In the genomic region with DNA sequence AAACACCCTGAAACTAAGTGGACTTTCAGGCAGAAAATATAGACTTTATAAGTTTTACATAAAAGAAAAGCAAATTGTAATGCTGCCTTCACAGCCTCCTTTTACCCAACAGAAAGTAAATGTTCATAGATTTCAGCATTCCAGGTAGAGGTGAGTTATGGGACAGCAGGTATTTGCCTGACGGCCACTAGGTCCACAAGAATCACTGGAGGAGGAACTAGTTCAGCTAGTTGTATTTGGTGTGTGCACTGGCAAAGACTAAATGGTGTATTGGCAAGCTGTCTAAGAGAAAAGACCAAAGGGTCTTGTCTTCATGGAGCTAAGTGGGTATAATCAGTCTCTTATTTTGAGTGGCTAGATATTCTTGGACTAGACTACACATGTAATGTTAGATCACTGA, we compare ENCODE assay signal across 16 cellular contexts. TPM values are rescaled to one million over a fixed set of nuclear protein-coding genes. Genes with fewer than 3 reads are reported as not detected.
DNase-seq lines count a peak whose midpoint lies in the region; TF ChIP-seq lines count a peak whose summit lies in the region.
"Had no signal": no experiment of that assay in that cellular context is flagged by ENCODE, and none has a peak within 500 bp of the region (broad histone marks: within the 10 kb centered on the region; RNA-seq: fewer than 3 reads in every experiment).

No MANE protein-coding gene starts in this region.

- H3K4ac ChIP-seq in trophoblast cell (ENCODE audit: low read depth, low read length) = no peak overlapping the region

- no peak overlapping the region for H4K91ac ChIP-seq in trophoblast cell (ENCODE audit: low read depth, low read length)

- no peak overlapping the region for H2AFZ ChIP-seq in trophoblast cell (ENCODE audit: insufficient read depth, low read length, poor library complexity)

- H3K27me3 ChIP-seq in trophoblast cell (ENCODE audit: insufficient read depth, low read length) = no peaks in the 10 kb centered on the region
- H3K27me3 ChIP-seq: BLaER1 had no signal

- DNase-seq in SIG-M5 treated with dmso at 0.1 percent for 504 hours (lab: John Stamatoyannopoulos, UW; ENCODE audit: unreplicated experiment) (peak; percentile 9), SIG-M5 (lab: John Stamatoyannopoulos, UW) (no peak), epithelial cell of esophagus (ENCODE audit: low read depth) (peak; percentile 10), trophoblast cell (peak; percentile 24 to 69), NCI-H2227 (lab: John Stamatoyannopoulos, UW; ENCODE audit: unreplicated experiment) (no peak), NCI-H345 treated with DMSO at 0.1 percent for 48 hours (lab: John Stamatoyannopoulos, UW; ENCODE audit: unreplicated experiment) (no peak)
- DNase-seq in stimulated activated naive CD4-positive, alpha-beta T cell (lab: John Stamatoyannopoulos, UW) = no peak
- DNase-seq: 8988T; CD4-positive, alpha-beta memory T cell; DMS153; DMS79; GDM1; GOT3; H7; HFFc6 had no signal

- no peaks in the 10 kb centered on the region for H3K79me2 ChIP-seq in trophoblast cell (ENCODE audit: control insufficient read depth, insufficient read depth, low read length, poor library complexity)

- H3K4me2 ChIP-seq in trophoblast cell (ENCODE audit: low read length) = no peak overlapping the region
- H3K4me2 ChIP-seq: BLaER1 had no signal

- WGBS in trophoblast cell (ENCODE audit: extremely low coverage, insufficient coverage, insufficient read length) = no CpG with 5 or more reads among the region's 1 CpG

- H2BK120ac ChIP-seq in trophoblast cell (ENCODE audit: insufficient read depth, low read length, poor library complexity) = no peak overlapping the region

- no peaks in the 10 kb centered on the region for H3K4me1 ChIP-seq in trophoblast cell (ENCODE audit: control insufficient read depth in 1 of 2, insufficient read depth in 2 of 2, low read length in 2 of 2)
- H3K4me1 ChIP-seq: BLaER1 had no signal

- H3K9me3 ChIP-seq in trophoblast cell (ENCODE audit: insufficient read depth, low read depth, low read length) = no peaks in the 10 kb centered on the region

- H3K4me3 ChIP-seq in epithelial cell of esophagus (ENCODE audit: low read length) = no peak overlapping the region
- no peak overlapping the region for H3K4me3 ChIP-seq in trophoblast cell (ENCODE audit: low read depth, low read length)
- H3K4me3 ChIP-seq: BLaER1 had no signal

- H2BK5ac ChIP-seq in trophoblast cell (ENCODE audit: low read depth, low read length, poor library complexity) = no peak overlapping the region

- H4K8ac ChIP-seq in trophoblast cell (ENCODE audit: low read depth, low read length) = no peak overlapping the region

- no peak overlapping the region for H2BK12ac ChIP-seq in trophoblast cell (ENCODE audit: low read length)

- H4K12ac ChIP-seq in trophoblast cell (ENCODE audit: low read depth, low read length) = no peak overlapping the region

- H3K36me3 ChIP-seq in trophoblast cell (ENCODE audit: control insufficient read depth in 1 of 2, insufficient read depth in 2 of 2, low read length in 2 of 2) = no peaks in the 10 kb centered on the region

- no peaks in the 10 kb centered on the region for H3K79me1 ChIP-seq in trophoblast cell (ENCODE audit: low read length)

- no peak overlapping the region for H3K23ac ChIP-seq in trophoblast cell (ENCODE audit: low read length)

- H3K14ac ChIP-seq in trophoblast cell (ENCODE audit: low read length) = no peak overlapping the region

- no peak for TF ChIP-seq CTCF in epithelial cell of esophagus (IDR thresholded peaks at IDR 0.05; ENCODE audit: insufficient read depth, low read depth, low read length, missing control alignments)

- no peak overlapping the region for H2AK5ac ChIP-seq in trophoblast cell (ENCODE audit: low read length)

- H3K9ac ChIP-seq in trophoblast cell (ENCODE audit: low read length) = no peak overlapping the region
- H3K9ac ChIP-seq: BLaER1 had no signal

- no peak overlapping the region for H3K18ac ChIP-seq in trophoblast cell (ENCODE audit: low read length)

- no peak overlapping the region for H3K27ac ChIP-seq in trophoblast cell (ENCODE audit: low read depth, low read length)
- H3K27ac ChIP-seq: BLaER1 had no signal

RNA-seq across cellular contexts. Expression of a gene that starts 34.2 kb away (rescaled TPM):
- polyA plus RNA-seq in trophoblast cell (2013) = 7.4 and 7.5 TPM in 2 replicates

RNA-seq across cellular contexts. Expression of a gene that starts 34.5 kb away (rescaled TPM):
- 63.6 and 64.8 TPM in 2 replicates for polyA plus RNA-seq in trophoblast cell (2013)

RNA-seq across cellular contexts. Expression of a gene that starts 56.5 kb away (rescaled TPM):
- 16.9 and 17.2 TPM in 2 replicates for polyA plus RNA-seq in trophoblast cell (2013)

Comparison
In these comparisons a context has a peak if more than half of its experiments do, and no peak if none do; other contexts are left out.
1. DNase-seq: peak in SIG-M5 treated with dmso at 0.1 percent for 504 hours (single experiment), epithelial cell of esophagus (single experiment) and trophoblast cell (2 of 2); none in SIG-M5 (single experiment), NCI-H2227 (single experiment), NCI-H345 treated with DMSO at 0.1 percent for 48 hours (single experiment) and stimulated activated naive CD4-positive, alpha-beta T cell (0 of 6).